ENCODE assay signal across 16 cellular contexts in genomic region chr3:99871231-99871898, GRCh38. TPM values are rescaled to one million over a fixed set of nuclear protein-coding genes. Genes with fewer than 3 reads are reported as not detected.
DNase-seq lines count a peak whose midpoint lies in the region; ATAC-seq and TF ChIP-seq lines count a peak whose summit lies in the region.
"Had no signal": no experiment of that assay in that cellular context is flagged by ENCODE, and none has a peak within 500 bp of the region (broad histone marks: within the 10 kb centered on the region; RNA-seq: fewer than 3 reads in every experiment).

No MANE protein-coding gene starts in this region.

- H3K4me1 ChIP-seq in PC-9 (replicated peaks; ENCODE audit: insufficient read depth) (peaks cover 55% of the 10 kb centered on the region), muscle layer of colon (ENCODE audit: insufficient read depth, low read length) (peaks cover 70% of the 10 kb centered on the region), thoracic aorta (ENCODE audit: control insufficient read depth in 1 of 2, low read depth in 2 of 2) (peaks cover 26 to 51% of the 10 kb centered on the region in 2 donors)

- H3K4me3 ChIP-seq in PC-9 (no peak overlapping the region), coronary artery (peak overlapping the region; percentile 78), muscle layer of colon (ENCODE audit: low read depth in 1 of 2, low read length in 2 of 2) (peak overlapping the region in 1 of 2 donors; percentile 15), thoracic aorta (peak overlapping the region; percentile 96)
- H3K4me3 ChIP-seq: BLaER1 treated with 17β-estradiol and CSF1 and Interleukin-3, amounts not matched to agents 10 nM and 100 nM; body of pancreas; lung had no signal

- CTCF ChIA-PET in PC-9 (lab: Charles Lee), result no interaction called here

- DNase-seq in PC-9, result no peak
- no peak for DNase-seq in coronary artery (ENCODE audit: low spot score)
- no peak for DNase-seq in thoracic aorta (ENCODE audit: low spot score)
- DNase-seq in effector CD4-positive, alpha-beta T cell, result no peak
- no peak for DNase-seq in SW 1271 (lab: John Stamatoyannopoulos, UW)
- DNase-seq: activated CD4-positive, alpha-beta memory T cell treated with anti-CD3 and anti-CD28 coated beads, Interleukin-2, amount 10 ng/mL, durations not matched to agents 7 days and 5 days; body of pancreas; DMS79 treated with DMSO at 0.1 percent for 48 hours; effector memory CD8-positive, alpha-beta T cell; KBM-7; NCI-H1694 treated with DMSO at 0.1 percent for 48 hours; NCI-H526 had no signal

- POLR2A ChIA-PET in PC-9 (lab: Charles Lee; ENCODE audit: unreplicated experiment), result interaction anchor here (0.6 kb wide), 1 partner anchor 54 kb away, joined by 3 read pairs; no protein-coding TSS in a partner anchor

- no peaks in the 10 kb centered on the region for H4K20me1 ChIP-seq in PC-9 (ENCODE audit: insufficient read depth)

- intact Hi-C loops in PC-9 (cut with micrococcal nuclease; ENCODE audit: unreplicated experiment), result no loop called here

- H3F3A ChIP-seq in PC-9 (ENCODE audit: insufficient read depth, low read depth), result no peaks in the 10 kb centered on the region; the same call in 1 of the 2 replicates

- H3K9ac ChIP-seq in muscle layer of colon (ENCODE audit: low read length), result peak overlapping the region; percentile 85
- H3K9ac ChIP-seq: BLaER1 treated with 17β-estradiol and CSF1 and Interleukin-3, amounts not matched to agents 10 nM and 100 nM had no signal

- H3K36me3 ChIP-seq in PC-9 (ENCODE audit: low read depth) (0 out of 2 replicates have a peak, but pooled peaks cover 9% of the 10 kb centered on the region), muscle layer of colon (ENCODE audit: insufficient read depth, low read length) (peaks cover 10% of the 10 kb centered on the region), thoracic aorta (no peaks in the 10 kb centered on the region)

- no TSS peak for BruUV-seq in PC-9 (replicated peaks; lab: Mats Ljungman, UMichigan)

- no peak overlapping the region for H3K27ac ChIP-seq in PC-9
- peak overlapping the region; percentile 95 to 98 for H3K27ac ChIP-seq in coronary artery
- H3K27ac ChIP-seq in muscle layer of colon (ENCODE audit: low read depth, low read length), result peak overlapping the region; percentile 40
- H3K27ac ChIP-seq in thoracic aorta, result peak overlapping the region; percentile 98 to 99
- H3K27ac ChIP-seq: BLaER1 treated with 17β-estradiol and CSF1 and Interleukin-3, amounts not matched to agents 10 nM and 100 nM had no signal

- no peak for TF ChIP-seq CTCF in PC-9 (conservative IDR thresholded peaks at IDR 0.05)
- TF ChIP-seq CTCF in coronary artery (IDR thresholded peaks at IDR 0.05), result no peak
- no peak for TF ChIP-seq CTCF in thoracic aorta (IDR thresholded peaks at IDR 0.05)

- H3K9me2 ChIP-seq in PC-9 (ENCODE audit: insufficient read depth), result no peaks in the 10 kb centered on the region

- H3K4me2 ChIP-seq in PC-9, result peak overlapping the region; percentile 81; the same call in 1 of the 2 replicates
- H3K4me2 ChIP-seq: BLaER1 treated with 17β-estradiol and CSF1 and Interleukin-3, amounts not matched to agents 10 nM and 100 nM had no signal

- no peaks in the 10 kb centered on the region for H3K27me3 ChIP-seq in PC-9 (ENCODE audit: insufficient read depth, low read depth)
- no peaks in the 10 kb centered on the region for H3K27me3 ChIP-seq in muscle layer of colon (ENCODE audit: control insufficient read depth in 1 of 2, insufficient read depth in 2 of 2, low read length in 2 of 2)
- H3K27me3 ChIP-seq in thoracic aorta (replicated peaks; ENCODE audit: insufficient read depth), result no peaks in the 10 kb centered on the region
- H3K27me3 ChIP-seq: body of pancreas had no signal

- H3K9me3 ChIP-seq in PC-9 (ENCODE audit: insufficient read depth, low read depth) (no peaks in the 10 kb centered on the region), muscle layer of colon (ENCODE audit: low read length) (no peaks in the 10 kb centered on the region), thoracic aorta (no peaks in the 10 kb centered on the region)
- H3K9me3 ChIP-seq: BLaER1 treated with 17β-estradiol and CSF1 and Interleukin-3, amounts not matched to agents 10 nM and 100 nM; body of pancreas had no signal

- H2AFZ ChIP-seq in PC-9, result no peak overlapping the region

- peaks cover 73% of the 10 kb centered on the region for H3K79me2 ChIP-seq in PC-9 (ENCODE audit: low read depth)

- no peak for ATAC-seq in thoracic aorta (ENCODE audit: insufficient number of reproducible peaks, low FRiP score, low read depth)
- ATAC-seq in HG02852 (IDR thresholded peaks at IDR 0.05; ENCODE audit: unreplicated experiment), result no peak
- ATAC-seq: body of pancreas; effector memory CD8-positive, alpha-beta T cell had no signal

RNA-seq across cellular contexts. Expression of gene CMSS1, which starts 53.7 kb away (rescaled TPM):
- 96.8 and 98.9 TPM in 2 replicates for total RNA-seq in PC-9 (2021)
- 10 to 100 TPM; 18.1 to 22.7 TPM for total RNA-seq in thoracic aorta
